ENCODE assay signal across 20 cellular contexts in the genomic region with DNA sequence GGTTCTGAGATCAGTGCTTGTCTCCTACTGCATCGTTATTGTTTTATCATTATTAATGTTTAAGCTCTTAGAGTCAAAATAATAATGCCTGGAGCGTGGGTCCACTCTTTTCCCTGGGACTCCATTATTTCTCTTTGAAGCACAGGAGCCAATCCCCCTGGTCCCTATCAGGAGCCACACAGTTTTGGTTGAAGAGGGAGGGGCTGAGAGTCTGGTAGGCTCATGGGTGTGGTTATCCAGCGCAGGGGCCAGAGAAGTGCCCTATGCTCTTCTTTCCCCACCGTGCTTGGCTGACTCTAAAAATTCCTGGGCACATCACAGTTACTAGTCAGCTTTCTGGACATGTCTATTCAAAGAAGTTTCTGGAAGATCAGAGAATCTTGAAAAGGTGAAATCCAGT.
"Had no signal": no experiment of that assay in that cellular context is flagged by ENCODE, and none has a peak within 500 bp of the region (broad histone marks: within the 10 kb centered on the region; RNA-seq: fewer than 3 reads in every experiment).

No MANE protein-coding gene starts in this region.

- H3K9me3 ChIP-seq: esophagus squamous epithelium, lower lobe of right lung, pancreas, testis, tibial artery had no signal

- DNase-seq: effector CD8-positive, alpha-beta T cell; endodermal cell; esophagus squamous epithelium; head of caudate nucleus; left ventricle myocardium superior; lower lobe of right lung; natural killer cell; occipital lobe; stimulated activated CD4-positive, alpha-beta T cell treated with anti-CD3 and anti-CD28 coated beads, Interleukin-4, amount 100 ng/mL, for 4 hours; stimulated activated naive CD8-positive, alpha-beta T cell treated with anti-CD3 and anti-CD28 coated beads, Interleukin-15, Interleukin-2, amounts not matched to agents 100 U/mL and 50 U/mL, for 24 hours; substantia nigra; testis; tibial artery had no signal

- H3K4me3 ChIP-seq: esophagus squamous epithelium, lower lobe of right lung, pancreas, testis, tibial artery had no signal

- H3K27ac ChIP-seq: epithelial cell of prostate, esophagus squamous epithelium, lower lobe of right lung, testis, tibial artery had no signal

- H3K4me1 ChIP-seq: testis, tibial artery had no signal

- ATAC-seq: left ventricle myocardium superior; lower lobe of right lung; natural killer cell; sciatic nerve; stimulated activated memory B cell treated with anti-CD40 and anti-IgM and Interleukin-4, amounts not matched to agents 10 μg/mL and 1 μg/mL and 100 μg/mL, for 72 hours; stimulated activated naive CD8-positive, alpha-beta T cell treated with anti-CD3 and anti-CD28 coated beads, Interleukin-15, Interleukin-2, amounts not matched to agents 100 U/mL and 50 U/mL, for 24 hours had no signal

- H3K27me3 ChIP-seq: esophagus squamous epithelium, pancreas, testis, tibial artery had no signal

- FAIRE-seq: colon, frontal cortex, keratinocyte, pancreas had no signal
